ENCODE assay signal across 28 cellular contexts in the genomic region with DNA sequence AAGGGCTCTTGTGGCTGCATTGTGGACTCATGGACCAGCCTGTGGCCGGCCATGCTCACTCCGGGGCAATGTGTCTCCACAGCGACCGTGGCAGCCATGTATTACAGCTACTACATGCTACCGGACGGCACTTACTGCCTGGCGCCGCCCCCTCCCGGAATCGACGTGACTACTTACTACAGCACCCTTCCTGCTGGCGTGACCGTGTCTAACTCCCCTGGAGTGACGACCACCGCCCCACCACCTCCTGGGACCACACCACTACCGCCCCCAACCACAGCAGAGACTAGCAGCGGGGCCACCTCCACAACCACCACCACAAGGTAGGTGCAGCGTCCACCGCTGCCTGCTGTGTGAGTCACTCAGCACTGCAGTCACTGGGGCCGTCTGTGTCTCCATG.
"Had no signal": no experiment of that assay in that cellular context is flagged by ENCODE, and none has a peak within 500 bp of the region (broad histone marks: within the 10 kb centered on the region; RNA-seq: fewer than 3 reads in every experiment).

No MANE protein-coding gene starts in this region.

- H3K4me3 ChIP-seq: coronary artery, esophagus squamous epithelium, heart right ventricle, lower lobe of right lung, pancreas, smooth muscle cell, thoracic aorta, tibial nerve, upper lobe of right lung, uterus had no signal

- H3K9me3 ChIP-seq: esophagus squamous epithelium, heart right ventricle, lower lobe of right lung, neutrophil, pancreas, thoracic aorta, tibial nerve, upper lobe of right lung, uterus had no signal

- H3K4me1 ChIP-seq: esophagus squamous epithelium, lower lobe of right lung, pancreas, upper lobe of right lung, uterus had no signal

- H3K27ac ChIP-seq: coronary artery, esophagus squamous epithelium, heart right ventricle, lower lobe of right lung, neutrophil, pancreas, thoracic aorta, tibial nerve, upper lobe of right lung, uterus had no signal

- H3K9me3 Mint-ChIP-seq: immature natural killer cell; naive thymus-derived CD8-positive, alpha-beta T cell; nephron progenitor cell; stimulated activated memory B cell treated with anti-CD40 and anti-IgM and Interleukin-4, amounts not matched to agents 10 μg/mL and 1 μg/mL and 100 μg/mL, for 72 hours; stimulated activated naive CD8-positive, alpha-beta T cell treated with anti-CD3 and anti-CD28 coated beads, Interleukin-15, Interleukin-2, amounts not matched to agents 100 ng/mL and 50 ng/mL, for 24 hours had no signal

- H3K36me3 ChIP-seq: uterus had no signal

- H3K4me1 Mint-ChIP-seq: nephron progenitor cell had no signal

- H3K27me3 ChIP-seq: esophagus squamous epithelium, heart right ventricle, neutrophil, pancreas, tibial nerve, upper lobe of right lung, uterus had no signal

- DNase-seq: dermis blood vessel endothelial cell; effector memory CD4-positive, alpha-beta T cell; erythroblast; esophagus squamous epithelium; foreskin melanocyte; glutamatergic neuron; heart right ventricle; hypothalamus; immature natural killer cell; islet precursor cell; kidney glomerular epithelial cell; left ventricle myocardium superior; lower lobe of right lung; naive thymus-derived CD8-positive, alpha-beta T cell; nephron progenitor cell; pancreas; stimulated activated CD4-positive, alpha-beta T cell treated with anti-CD3 and anti-CD28 coated beads, Interleukin-4, amount 100 ng/mL, for 4 hours; upper lobe of right lung; uterus had no signal

- H3K27me3 Mint-ChIP-seq: naive thymus-derived CD8-positive, alpha-beta T cell; progenitor cell of endocrine pancreas; stimulated activated memory B cell treated with anti-CD40 and anti-IgM and Interleukin-4, amounts not matched to agents 10 μg/mL and 1 μg/mL and 100 μg/mL, for 72 hours; stimulated activated naive CD8-positive, alpha-beta T cell treated with anti-CD3 and anti-CD28 coated beads, Interleukin-15, Interleukin-2, amounts not matched to agents 100 ng/mL and 50 ng/mL, for 24 hours had no signal

- H3K4me3 Mint-ChIP-seq: immature natural killer cell; naive thymus-derived CD8-positive, alpha-beta T cell; nephron progenitor cell; stimulated activated memory B cell treated with anti-CD40 and anti-IgM and Interleukin-4, amounts not matched to agents 10 μg/mL and 1 μg/mL and 100 μg/mL, for 72 hours; stimulated activated naive CD8-positive, alpha-beta T cell treated with anti-CD3 and anti-CD28 coated beads, Interleukin-15, Interleukin-2, amounts not matched to agents 100 ng/mL and 50 ng/mL, for 24 hours had no signal

- H3K27ac Mint-ChIP-seq: immature natural killer cell; nephron progenitor cell; progenitor cell of endocrine pancreas; stimulated activated memory B cell treated with anti-CD40 and anti-IgM and Interleukin-4, amounts not matched to agents 10 μg/mL and 1 μg/mL and 100 μg/mL, for 72 hours; stimulated activated naive CD8-positive, alpha-beta T cell treated with anti-CD3 and anti-CD28 coated beads, Interleukin-15, Interleukin-2, amounts not matched to agents 100 ng/mL and 50 ng/mL, for 24 hours had no signal

- ATAC-seq: heart right ventricle; left ventricle myocardium superior; lower lobe of right lung; naive thymus-derived CD8-positive, alpha-beta T cell; pancreas; sciatic nerve; stimulated activated memory B cell treated with anti-CD40 and anti-IgM and Interleukin-4, amounts not matched to agents 10 μg/mL and 1 μg/mL and 100 μg/mL, for 72 hours; upper lobe of right lung had no signal
